8 cellular contexts compared by ENCODE assay signal in genomic region chr19:3366104-3366760, GRCh38. TPM values are rescaled to one million over a fixed set of nuclear protein-coding genes. Genes with fewer than 3 reads are reported as not detected.
DNase-seq lines count a peak whose midpoint lies in the region; ATAC-seq and TF ChIP-seq lines count a peak whose summit lies in the region.

TSS of gene NFIC (plus strand) at chr19:3366583. CDS start at chr19:3366637, 54 bp downstream.

- no peak for ATAC-seq in GM18858 (IDR thresholded peaks at IDR 0.05; ENCODE audit: unreplicated experiment)

- H3K27ac Mint-ChIP-seq in CD4-positive, alpha-beta memory T cell: peak within 1 kb of the TSS in 3 of 7 donors; percentile 38 to 83 (median 68)
- peak within 1 kb of the TSS in 4 of 5 experiments; percentile 67 to 97 (median 82) for H3K27ac Mint-ChIP-seq in brain
- no peak within 1 kb of the TSS for H3K27ac Mint-ChIP-seq in endothelial cell (ENCODE audit: unreplicated experiment)

- TF ChIP-seq EP300 in sigmoid colon (IDR thresholded peaks at IDR 0.05): no peak

- peaks cover 0 to 3% (median 0%) of the 10 kb centered on the region in 8 donors for H3K9me3 Mint-ChIP-seq in CD4-positive, alpha-beta memory T cell
- peaks cover 0 to 3% (median 0%) of the 10 kb centered on the region in 5 experiments for H3K9me3 Mint-ChIP-seq in brain
- H3K9me3 Mint-ChIP-seq in endothelial cell (ENCODE audit: unreplicated experiment): no peaks in the 10 kb centered on the region

- H3K36me3 ChIP-seq in CD4-positive, alpha-beta memory T cell (ENCODE audit: insufficient read depth, low read length): no peaks in the 10 kb centered on the region
- no peaks in the 10 kb centered on the region for H3K36me3 ChIP-seq in iPS-15b (ENCODE audit: control insufficient read depth, insufficient read depth, low read length)
- no peaks in the 10 kb centered on the region for H3K36me3 ChIP-seq in sigmoid colon

- TF ChIP-seq POLR2A in sigmoid colon (IDR thresholded peaks at IDR 0.05): peak in 1 of 2 donors; percentile 12

- POLR2A ChIA-PET in CD4-positive, alpha-beta memory T cell (lab: Charles Lee; ENCODE audit: partially characterized antibody): no interaction called here

- H3K9ac ChIP-seq in iPS-15b (ENCODE audit: low read depth, low read length): no peak within 1 kb of the TSS

- peak within 1 kb of the TSS; percentile 72 to 81 (median 77) for H3K4me3 Mint-ChIP-seq in CD4-positive, alpha-beta memory T cell
- H3K4me3 Mint-ChIP-seq in brain: peak within 1 kb of the TSS; percentile 70 to 91 (median 86)
- no peak within 1 kb of the TSS for H3K4me3 Mint-ChIP-seq in endothelial cell (ENCODE audit: unreplicated experiment)

- no peaks in the 10 kb centered on the region for H3K9me3 ChIP-seq in CD4-positive, alpha-beta memory T cell (ENCODE audit: control insufficient read depth in 1 of 2, low read length in 2 of 2)
- H3K9me3 ChIP-seq in iPS-15b (ENCODE audit: control insufficient read depth, insufficient read depth, low read length) (no peaks in the 10 kb centered on the region), sigmoid colon (no peaks in the 10 kb centered on the region)

- TF ChIP-seq CTCF in brain (conservative IDR thresholded peaks at IDR 0.05): no peak
- no peak for TF ChIP-seq CTCF in sigmoid colon (IDR thresholded peaks at IDR 0.05)
- no peak for TF ChIP-seq CTCF in endothelial cell (IDR thresholded peaks at IDR 0.05; ENCODE audit: unreplicated experiment)

- H3K27me3 ChIP-seq in CD4-positive, alpha-beta memory T cell (ENCODE audit: insufficient read depth, low read length): no peaks in the 10 kb centered on the region
- H3K27me3 ChIP-seq in iPS-15b (ENCODE audit: control insufficient read depth, insufficient read depth, low read length) (peaks cover 92% of the 10 kb centered on the region), sigmoid colon (no peaks in the 10 kb centered on the region)

- 0 to 1% methylated on average over 44 to 45 of the region's 54 CpGs for WGBS in sigmoid colon, 2 donors

- CTCF ChIA-PET in CD4-positive, alpha-beta memory T cell (lab: Charles Lee; ENCODE audit: partially characterized antibody): no interaction called here

- H3K27me3 Mint-ChIP-seq in CD4-positive, alpha-beta memory T cell: no peaks in the 10 kb centered on the region
- H3K27me3 Mint-ChIP-seq in brain (peaks cover 95% of the 10 kb centered on the region), endothelial cell (ENCODE audit: unreplicated experiment) (peaks cover 55% of the 10 kb centered on the region)

- peaks cover 30 to 69% (median 45%) of the 10 kb centered on the region in 4 donors for H3K4me1 Mint-ChIP-seq in CD4-positive, alpha-beta memory T cell
- H3K4me1 Mint-ChIP-seq in brain (peaks cover 66% of the 10 kb centered on the region), endothelial cell (ENCODE audit: unreplicated experiment) (peaks cover 7% of the 10 kb centered on the region)

- peak in 1 of 5 donors; percentile 58 for DNase-seq in CD4-positive, alpha-beta memory T cell
- DNase-seq in HS-27A (ENCODE audit: low read depth) (peak; percentile 50), SW 1271 (lab: John Stamatoyannopoulos, UW) (peak; percentile 42 to 74), sigmoid colon (peak; percentile 94), endothelial cell (ENCODE audit: low spot score) (no peak)

- peak within 1 kb of the TSS; percentile 22 for H3K27ac ChIP-seq in CD4-positive, alpha-beta memory T cell (ENCODE audit: low read depth, low read length)
- H3K27ac ChIP-seq in sigmoid colon: peak within 1 kb of the TSS; percentile 98 to 100 (median 100)

- intact Hi-C loops in CD4-positive, alpha-beta memory T cell (cut with micrococcal nuclease): loop anchor here (10.0 kb wide), 1 partner anchor 69 kb away; no protein-coding TSS in a partner anchor
- intact Hi-C loops in sigmoid colon (cut with DNase I): loop anchor here (2.0 to 5.0 kb wide), 2 partner anchors 63 to 86 kb away; no protein-coding TSS in a partner anchor

- H3K4me1 ChIP-seq in CD4-positive, alpha-beta memory T cell (ENCODE audit: insufficient read depth, low read length): peaks cover 29% of the 10 kb centered on the region
- H3K4me1 ChIP-seq in iPS-15b (ENCODE audit: control insufficient read depth, insufficient read depth, low read length) (peaks cover 2% of the 10 kb centered on the region), sigmoid colon (peaks cover 0 to 71% (median 63%) of the 10 kb centered on the region in 4 donors)

- H3K4me3 ChIP-seq in CD4-positive, alpha-beta memory T cell (ENCODE audit: low read length in 2 of 2): peak within 1 kb of the TSS in 1 of 2 donors; percentile 43
- peak within 1 kb of the TSS; percentile 35 for H3K4me3 ChIP-seq in iPS-15b (ENCODE audit: low read depth, low read length)
- peak within 1 kb of the TSS; percentile 97 to 100 (median 99) for H3K4me3 ChIP-seq in sigmoid colon

- peaks cover 0 to 3% of the 10 kb centered on the region in 2 donors for H3K36me3 Mint-ChIP-seq in CD4-positive, alpha-beta memory T cell
- no peaks in the 10 kb centered on the region for H3K36me3 Mint-ChIP-seq in brain
- H3K36me3 Mint-ChIP-seq in endothelial cell (ENCODE audit: low read depth, unreplicated experiment): peaks cover 5% of the 10 kb centered on the region

RNA-seq across cellular contexts. Expression of gene NFIC, which starts in this region (rescaled TPM):
- total RNA-seq in CD4-positive, alpha-beta memory T cell: 10 to 100 TPM; 30.3 to 30.9 TPM
- polyA plus RNA-seq in CD4-positive, alpha-beta memory T cell: 10 to 100 TPM in 1 of 2 donors, 1 to 10 TPM in 1; 1.9 to 18.9 TPM
- polyA plus RNA-seq in brain (ENCODE audit: insufficient read depth, low read depth, low replicate concordance) (79.3 TPM), sigmoid colon (10 to 100 TPM in 2 of 3 donors, 1 to 10 TPM in 1; 9.0 to 45.7 (median 10.2) TPM)
- total RNA-seq in sigmoid colon (100 to 1,000 TPM in 1 of 4 donors, 10 to 100 TPM in 3; 63.2 to 114 (median 74.2) TPM), endothelial cell (ENCODE audit: unreplicated experiment) (4.9 TPM)
